13 cellular contexts compared by ENCODE assay signal in genomic region chr6:149320745-149321240, GRCh38. TPM values are rescaled to one million over a fixed set of nuclear protein-coding genes. Genes with fewer than 3 reads are reported as not detected.
DNase-seq lines count a peak whose midpoint lies in the region; ATAC-seq, FAIRE-seq and TF ChIP-seq lines count a peak whose summit lies in the region.
"Had no signal": no experiment of that assay in that cellular context is flagged by ENCODE, and none has a peak within 500 bp of the region (broad histone marks: within the 10 kb centered on the region; RNA-seq: fewer than 3 reads in every experiment).

No MANE protein-coding gene starts in this region.

- H3K4me3 ChIP-seq in A549 (no peak overlapping the region), foreskin fibroblast (ENCODE audit: low read depth in 1 of 2, low read length in 2 of 2) (no peak overlapping the region)
- H3K4me3 ChIP-seq in CD8-positive, alpha-beta memory T cell (ENCODE audit: low read length): no peak overlapping the region
- H3K4me3 ChIP-seq: ovary, uterus had no signal

- H3K9me3 ChIP-seq in A549: no peaks in the 10 kb centered on the region
- no peaks in the 10 kb centered on the region for H3K9me3 ChIP-seq in CD8-positive, alpha-beta memory T cell (ENCODE audit: low read length)
- H3K9me3 ChIP-seq: ovary, uterus had no signal

- H3K36me3 ChIP-seq in CD8-positive, alpha-beta memory T cell (ENCODE audit: insufficient read depth, low read length): no peaks in the 10 kb centered on the region
- H3K36me3 ChIP-seq: ovary, uterus had no signal

- H3K4me2 ChIP-seq in A549: peak overlapping the region; percentile 83

- H3K4me1 Mint-ChIP-seq in CD8-positive, alpha-beta memory T cell: peaks cover 63 to 79% (median 74%) of the 10 kb centered on the region in 3 donors
- peaks cover 72% of the 10 kb centered on the region for H3K4me1 Mint-ChIP-seq in activated B cell treated with CpG ODN at 0.5 μM for 24 hours

- DNase-seq in A549 (ENCODE audit: low read depth in 1 of 2, low spot score in 1 of 2) (no peak), activated B cell treated with CpG ODN at 0.5 μM for 24 hours (no peak), iris pigment epithelial cell (ENCODE audit: low read depth) (peak; percentile 23), foreskin fibroblast (no peak), Kasumi-1 (lab: John Stamatoyannopoulos, UW) (no peak), middle frontal gyrus (ENCODE audit: extremely low spot score, low spot score) (no peak)
- DNase-seq in CD8-positive, alpha-beta memory T cell: no peak
- DNase-seq: DMS153, NCI-H1105, ovary, uterus had no signal

- peak overlapping the region in 7 of 8 donors; percentile 48 to 95 (median 83) for H3K27ac Mint-ChIP-seq in CD8-positive, alpha-beta memory T cell
- peak overlapping the region; percentile 3 for H3K27ac Mint-ChIP-seq in activated B cell treated with CpG ODN at 0.5 μM for 24 hours

- no peak overlapping the region for H3K27ac ChIP-seq in A549
- no peak overlapping the region for H3K27ac ChIP-seq in CD8-positive, alpha-beta memory T cell (ENCODE audit: low read depth, low read length)
- H3K27ac ChIP-seq: ovary had no signal

- peak overlapping the region; percentile 16 to 95 (median 29) for H3K4me3 Mint-ChIP-seq in CD8-positive, alpha-beta memory T cell
- peak overlapping the region; percentile 9 for H3K4me3 Mint-ChIP-seq in activated B cell treated with CpG ODN at 0.5 μM for 24 hours

- no peak for TF ChIP-seq EP300 in A549 (IDR thresholded peaks at IDR 0.05)

- no peaks in the 10 kb centered on the region for H3K27me3 ChIP-seq in CD8-positive, alpha-beta memory T cell (ENCODE audit: insufficient read depth, low read length, poor library complexity, severe bottlenecking)
- H3K27me3 ChIP-seq: ovary, uterus had no signal

- intact Hi-C loops in activated B cell treated with CpG ODN at 0.5 μM for 24 hours (cut with micrococcal nuclease): no loop called here

- no peak for FAIRE-seq in A549 (lab: Jason Lieb, UNC)

- peaks cover 0 to 2% of the 10 kb centered on the region in 2 donors for H3K27me3 Mint-ChIP-seq in CD8-positive, alpha-beta memory T cell
- H3K27me3 Mint-ChIP-seq in activated B cell treated with CpG ODN at 0.5 μM for 24 hours: no peaks in the 10 kb centered on the region

- no peak for TF ChIP-seq RAD21 in A549 (conservative IDR thresholded peaks at IDR 0.05 in 1 of 2, IDR thresholded peaks at IDR 0.05 in 1 of 2)

- no peak for TF ChIP-seq CTCF in A549 (IDR thresholded peaks at IDR 0.05)
- TF ChIP-seq CTCF in activated B cell treated with CpG ODN at 0.5 μM for 24 hours (IDR thresholded peaks at IDR 0.05): no peak
- no peak for TF ChIP-seq CTCF in foreskin fibroblast (IDR thresholded peaks at IDR 0.05; ENCODE audit: low read depth, low read length)

- H3K36me3 Mint-ChIP-seq in CD8-positive, alpha-beta memory T cell: peaks cover 0 to 17% (median 0%) of the 10 kb centered on the region in 3 donors
- H3K36me3 Mint-ChIP-seq in activated B cell treated with CpG ODN at 0.5 μM for 24 hours (ENCODE audit: low read depth): peaks cover 9% of the 10 kb centered on the region

- ATAC-seq in A549 (no peak), activated B cell treated with CpG ODN at 0.5 μM for 24 hours (ENCODE audit: low read depth) (no peak), HG03045 (IDR thresholded peaks at IDR 0.05; ENCODE audit: unreplicated experiment) (no peak)
- ATAC-seq: HCT116 had no signal

- TF ChIP-seq POLR2A in A549 (IDR thresholded peaks at IDR 0.05; ENCODE audit: low read length): no peak

- H3K4me1 ChIP-seq in A549: peaks cover 60% of the 10 kb centered on the region
- peaks cover 63% of the 10 kb centered on the region for H3K4me1 ChIP-seq in CD8-positive, alpha-beta memory T cell (ENCODE audit: insufficient read depth, low read length)

- H3K9me3 Mint-ChIP-seq in CD8-positive, alpha-beta memory T cell: no peaks in the 10 kb centered on the region
- no peaks in the 10 kb centered on the region for H3K9me3 Mint-ChIP-seq in activated B cell treated with CpG ODN at 0.5 μM for 24 hours

- CTCF ChIA-PET in A549 (lab: Yijun Ruan, JAX): interaction anchor here (1.0 kb wide), 1 partner anchor 292 kb away, joined by 3 read pairs; no protein-coding TSS in a partner anchor
- CTCF ChIA-PET in CD8-positive, alpha-beta memory T cell (lab: Charles Lee): no interaction called here
- CTCF ChIA-PET in activated B cell treated with CpG ODN at 0.5 μM for 24 hours (lab: Charles Lee): no interaction called here

- POLR2A ChIA-PET in A549 (lab: Yijun Ruan, JAX): no interaction called here
- POLR2A ChIA-PET in CD8-positive, alpha-beta memory T cell (lab: Charles Lee): no interaction called here
- POLR2A ChIA-PET in activated B cell treated with CpG ODN at 0.5 μM for 24 hours (lab: Charles Lee): interaction anchor here (1.7 kb wide), 1 partner anchor 17 kb away, joined by 4 read pairs; no protein-coding TSS in a partner anchor

TF ChIP-seq in A549, 52 proteins besides CTCF, POLR2A, EP300 and RAD21:
- TF ChIP-seq MAFK (IDR thresholded peaks at IDR 0.05; ENCODE audit: partially characterized antibody) (no peak), CBX2 (IDR thresholded peaks at IDR 0.05; ENCODE audit: borderline replicate concordance, low read depth) (no peak), TFCP2L1 (CRISPR knock-in tag; IDR thresholded peaks at IDR 0.05) (no peak), ESRRA (IDR thresholded peaks at IDR 0.05; ENCODE audit: borderline replicate concordance, low read length) (no peak), HOXB13 (CRISPR knock-in tag; IDR thresholded peaks at IDR 0.05; ENCODE audit: low read depth) (no peak), HMGXB4 (CRISPR knock-in tag; IDR thresholded peaks at IDR 0.05; ENCODE audit: borderline replicate concordance) (no peak), NPAS2 (CRISPR knock-in tag; IDR thresholded peaks at IDR 0.05; ENCODE audit: borderline replicate concordance) (no peak), RFX5 (IDR thresholded peaks at IDR 0.05) (no peak)

RNA-seq across cellular contexts. Expression of gene TAB2, which starts 3.3 kb away (rescaled TPM):
- 49.0 and 49.6 TPM in 2 replicates for polyA plus RNA-seq in A549 (2011; rRNA removed)
- 10.7 and 13.9 TPM in 2 replicates for polyA plus RNA-seq in A549 (2012; cell fraction: cytosol; rRNA removed)
- polyA plus RNA-seq in A549 (2012; cell fraction: nucleus; rRNA removed): 3.6 and 5.0 TPM in 2 replicates
- polyA plus RNA-seq in A549 (2017; fragmentation: RNase III; extraction: RNeasy Plus Mini Kit Qiagen cat#74134 plus additional on column Dnase treatment): 23.0 to 25.0 TPM (median 23.1 TPM) in 3 replicates
- 30.8 and 31.9 TPM in 2 replicates for polyA minus RNA-seq in A549 (2011; rRNA and poly(A)+ RNA removed)
- total RNA-seq in CD8-positive, alpha-beta memory T cell: 100 to 1,000 TPM; 103 to 109 TPM
- polyA plus RNA-seq in CD8-positive, alpha-beta memory T cell: 16.6 TPM
- 62.8 and 69.0 TPM in 2 replicates for total RNA-seq in activated B cell treated with CpG ODN at 0.5 μM for 24 hours
